In the genomic region with DNA sequence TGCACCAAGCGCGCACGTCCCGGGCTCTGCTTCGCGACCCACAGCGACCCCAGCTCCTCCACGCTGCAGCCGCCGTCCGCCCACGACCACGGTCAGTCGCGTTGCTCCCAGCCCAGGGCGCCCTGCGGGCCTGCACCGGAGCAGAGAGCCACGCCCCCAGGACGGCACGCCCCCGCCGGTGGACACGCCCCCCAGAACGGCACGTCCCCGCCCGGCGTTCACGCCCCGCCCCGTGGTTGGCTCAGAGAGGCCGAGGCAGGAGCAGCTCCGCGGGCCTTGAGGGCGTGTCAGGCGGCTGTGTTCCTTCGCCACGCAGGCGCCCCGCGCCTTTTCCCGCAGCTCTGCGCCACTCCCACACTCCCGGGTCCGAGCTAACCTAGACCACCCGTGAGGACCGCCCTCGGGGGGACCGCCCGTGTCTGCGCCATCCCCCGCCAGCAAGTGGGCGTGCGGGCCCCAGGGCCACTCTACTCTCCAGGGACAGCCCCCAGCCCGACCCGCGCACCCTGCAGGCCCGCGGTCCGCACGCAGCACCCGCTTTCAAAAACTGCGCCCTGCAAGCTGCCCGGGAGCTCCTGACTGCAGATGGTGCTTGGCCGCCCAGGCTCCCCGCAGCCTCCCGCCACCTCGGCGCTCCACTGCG, we compare ENCODE assay signal across 8 cellular contexts. TPM values are rescaled to one million over a fixed set of nuclear protein-coding genes. Genes with fewer than 3 reads are reported as not detected.
DNase-seq lines count a peak whose midpoint lies in the region; ATAC-seq and TF ChIP-seq lines count a peak whose summit lies in the region.

A gene with protein sequence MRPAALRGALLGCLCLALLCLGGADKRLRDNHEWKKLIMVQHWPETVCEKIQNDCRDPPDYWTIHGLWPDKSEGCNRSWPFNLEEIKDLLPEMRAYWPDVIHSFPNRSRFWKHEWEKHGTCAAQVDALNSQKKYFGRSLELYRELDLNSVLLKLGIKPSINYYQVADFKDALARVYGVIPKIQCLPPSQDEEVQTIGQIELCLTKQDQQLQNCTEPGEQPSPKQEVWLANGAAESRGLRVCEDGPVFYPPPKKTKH (minus strand): TSS at position 107 of the 643 bp plus-strand sequence. CDS start 368 bp downstream, outside the sequence.

- H3K79me2 ChIP-seq in OCI-LY1 (ENCODE audit: insufficient read depth, low read length), result no peaks in the 10 kb centered on the region

- peak within 1 kb of the TSS; percentile 93 for H3K27ac ChIP-seq in OCI-LY1 (ENCODE audit: low read depth, low read length, poor library complexity, severe bottlenecking)

- ATAC-seq in GM21381 (IDR thresholded peaks at IDR 0.05; ENCODE audit: unreplicated experiment), result peak; percentile 60

- no peaks in the 10 kb centered on the region for H3K9me2 ChIP-seq in OCI-LY1 (ENCODE audit: low read depth, low read length)

- BruUV-seq in Caco-2 (replicated peaks; lab: Mats Ljungman, UMichigan), result no TSS peak

- POLR2A ChIA-PET in Caco-2 (lab: Charles Lee), result interaction anchor here (0.6 kb wide), 1 partner anchor 246 kb away, joined by 6 read pairs; no protein-coding TSS in a partner anchor

- H3K9ac ChIP-seq in OCI-LY1 (ENCODE audit: low read length), result peak within 1 kb of the TSS; percentile 90

- H3K27me3 Mint-ChIP-seq in Caco-2 (ENCODE audit: insufficient read depth, unreplicated experiment) (no peaks in the 10 kb centered on the region), endothelial cell (ENCODE audit: unreplicated experiment) (peaks cover 20% of the 10 kb centered on the region)

- H3K9me3 ChIP-seq in Caco-2 (no peaks in the 10 kb centered on the region), OCI-LY1 (ENCODE audit: low read length) (no peaks in the 10 kb centered on the region)

- no peaks in the 10 kb centered on the region for H3K9me3 Mint-ChIP-seq in Caco-2 (ENCODE audit: unreplicated experiment)
- peaks cover 4% of the 10 kb centered on the region for H3K9me3 Mint-ChIP-seq in endothelial cell (ENCODE audit: unreplicated experiment)

- H4K20me1 ChIP-seq in OCI-LY1 (ENCODE audit: insufficient read depth, low read length), result no peaks in the 10 kb centered on the region

- no peak within 1 kb of the TSS for H2AFZ ChIP-seq in OCI-LY1 (ENCODE audit: low read length)

- H3K27ac Mint-ChIP-seq in Caco-2 (ENCODE audit: unreplicated experiment), result peak within 1 kb of the TSS; percentile 53
- H3K27ac Mint-ChIP-seq in endothelial cell (ENCODE audit: unreplicated experiment), result peak within 1 kb of the TSS; percentile 48

- H3K4me1 Mint-ChIP-seq in Caco-2 (ENCODE audit: low read depth, unreplicated experiment), result peaks cover 18% of the 10 kb centered on the region
- H3K4me1 Mint-ChIP-seq in endothelial cell (ENCODE audit: unreplicated experiment), result peaks cover 36% of the 10 kb centered on the region

- H3K4me3 Mint-ChIP-seq in Caco-2 (ENCODE audit: unreplicated experiment), result peak within 1 kb of the TSS; percentile 73
- H3K4me3 Mint-ChIP-seq in endothelial cell (ENCODE audit: unreplicated experiment), result peak within 1 kb of the TSS; percentile 94

- intact Hi-C loops in Caco-2 (cut with micrococcal nuclease; ENCODE audit: unreplicated experiment), result loop anchor here (1.0 to 5.0 kb wide), 3 partner anchors 32 to 94 kb away; no protein-coding TSS in a partner anchor

- H3K4me3 ChIP-seq in Caco-2 (ENCODE audit: low read depth, low read length) (peak within 1 kb of the TSS; percentile 93), OCI-LY1 (ENCODE audit: low read depth, low read length, poor library complexity, severe bottlenecking) (peak within 1 kb of the TSS; percentile 79)

- TF ChIP-seq CTCF in Caco-2 (IDR thresholded peaks at IDR 0.05; ENCODE audit: insufficient read depth in 1 of 2, low read depth in 1 of 2, low read length in 1 of 2, severe bottlenecking in 1 of 2, unreplicated experiment in 1 of 2) (no peak), OCI-LY1 (IDR thresholded peaks at IDR 0.05; ENCODE audit: low read length) (no peak), endothelial cell (IDR thresholded peaks at IDR 0.05; ENCODE audit: unreplicated experiment) (no peak)

- peak within 1 kb of the TSS; percentile 84 for H3K4me2 ChIP-seq in OCI-LY1 (ENCODE audit: low read length)

- CTCF ChIA-PET in Caco-2 (lab: Charles Lee), result interaction anchor here (0.6 to 1.2 kb wide), 5 partner anchors 28 to 182 kb away, joined by 3 to 14 read pairs (median 6); a partner anchor contains a TSS

- H3K36me3 ChIP-seq in Caco-2 (ENCODE audit: control insufficient read depth, insufficient read depth, low read length) (no peaks in the 10 kb centered on the region), OCI-LY1 (ENCODE audit: insufficient read depth, low read length) (no peaks in the 10 kb centered on the region; the same call in 1 of the 2 replicates)

- H3K4me1 ChIP-seq in Caco-2, result peaks cover 22% of the 10 kb centered on the region
- H3K4me1 ChIP-seq in OCI-LY1 (ENCODE audit: insufficient read depth, low read length, severe bottlenecking), result peaks cover 77% of the 10 kb centered on the region

- peaks cover 23% of the 10 kb centered on the region for H3F3A ChIP-seq in OCI-LY1 (ENCODE audit: insufficient read depth, low read length)

- H3K36me3 Mint-ChIP-seq in Caco-2 (ENCODE audit: insufficient read depth, unreplicated experiment) (peaks cover 22% of the 10 kb centered on the region), endothelial cell (ENCODE audit: low read depth, unreplicated experiment) (peaks cover 14% of the 10 kb centered on the region)

- DNase-seq in Caco-2 (peak; percentile 94 to 98), HUDEP-2 (lab: John Stamatoyannopoulos, UW; ENCODE audit: unreplicated experiment in 76 of 76) (peak in 75 of 76 experiments; percentile 42 to 99 (median 94)), endothelial cell (ENCODE audit: low spot score) (peak; percentile 98), middle frontal gyrus (ENCODE audit: extremely low spot score, low spot score) (peak; percentile 80)
- DNase-seq in activated CD8-positive, alpha-beta memory T cell treated with anti-CD3 and anti-CD28 coated beads, Interleukin-2, amount 50 U/mL, for 48 hours, result peak; percentile 100
- DNase-seq in stimulated activated CD8-positive, alpha-beta memory T cell treated with anti-CD3 and anti-CD28 coated beads, Interleukin-2, amount 100 ng/mL, for 1 hour (ENCODE audit: low read depth in 2 of 2), result peak; percentile 98 to 99

- no peaks in the 10 kb centered on the region for H3K27me3 ChIP-seq in Caco-2 (replicated peaks; ENCODE audit: control insufficient read depth, insufficient read depth, low read length)
- H3K27me3 ChIP-seq in OCI-LY1 (ENCODE audit: insufficient read depth, low read length), result no peaks in the 10 kb centered on the region

RNA-seq across cellular contexts. Expression of the gene that starts here (rescaled TPM):
- total RNA-seq in Caco-2 (2022) (45.5 and 59.1 TPM in 2 replicates), endothelial cell (ENCODE audit: unreplicated experiment) (11.6 TPM)

Comparison
In these comparisons a context has a peak if more than half of its experiments do, and no peak if none do; other contexts are left out.
1. Peak in every context shown above with its lines: DNase-seq, ATAC-seq, H3K4me3 ChIP-seq and H3K27ac ChIP-seq.